Comparison of ENCODE assay signal across 8 cellular contexts in genomic region chr6:28124350-28124970, GRCh38. TPM values are rescaled to one million over a fixed set of nuclear protein-coding genes. Genes with fewer than 3 reads are reported as not detected.
DNase-seq lines count a peak whose midpoint lies in the region; ATAC-seq and TF ChIP-seq lines count a peak whose summit lies in the region.

Gene ZSCAN16 (plus strand): TSS chr6:28124609. CDS start chr6:28125444, 835 bp downstream.

- no peak for TF ChIP-seq POLR2A in stomach (IDR thresholded peaks at IDR 0.05)

- no peak within 1 kb of the TSS for H3K9ac ChIP-seq in DND-41 (ENCODE audit: low read depth, low read length)

- ATAC-seq in DND-41 (ENCODE audit: insufficient read depth, low read depth) (peak; percentile 89), GM21825 (IDR thresholded peaks at IDR 0.05; ENCODE audit: unreplicated experiment) (peak; percentile 97)
- ATAC-seq in natural killer cell treated with Interleukin-12 subunit alpha and Interleukin-12 subunit beta and Interleukin-15 and Interleukin-18, amount 100 ng/mL, for 72 hours: peak; percentile 98

- H3K4me3 ChIP-seq in DND-41 (ENCODE audit: low read depth in 1 of 2, low read length in 2 of 2) (no peak within 1 kb of the TSS), fibroblast of the aortic adventitia (ENCODE audit: low read depth, low read length) (peak within 1 kb of the TSS; percentile 96), stomach (peak within 1 kb of the TSS; percentile 64 to 78 (median 73))

- peak within 1 kb of the TSS; percentile 91 for H3K4me3 Mint-ChIP-seq in natural killer cell treated with Interleukin-12 subunit alpha and Interleukin-12 subunit beta and Interleukin-15 and Interleukin-18, amount 100 ng/mL, for 72 hours

- H3K9me3 ChIP-seq in DND-41 (ENCODE audit: insufficient read depth, low read length, severe bottlenecking) (no peaks in the 10 kb centered on the region), stomach (no peaks in the 10 kb centered on the region)

- H3K27me3 Mint-ChIP-seq in natural killer cell treated with Interleukin-12 subunit alpha and Interleukin-12 subunit beta and Interleukin-15 and Interleukin-18, amount 100 ng/mL, for 72 hours: no peaks in the 10 kb centered on the region

- 0% methylated on average over 20 to 28 of the region's 28 CpGs for WGBS in stomach, 5 donors

- intact Hi-C loops in stomach (cut with DNase I; ENCODE audit: low total_unique reads): loop anchor here (10.0 kb wide), 1 partner anchor 100 kb away; the partner anchor contains the start of gene ZSCAN9

- H3K27ac Mint-ChIP-seq in natural killer cell treated with Interleukin-12 subunit alpha and Interleukin-12 subunit beta and Interleukin-15 and Interleukin-18, amount 100 ng/mL, for 72 hours: peak within 1 kb of the TSS; percentile 75 to 93

- H3K27me3 ChIP-seq in DND-41 (ENCODE audit: insufficient read depth, low read length, poor library complexity) (no peaks in the 10 kb centered on the region), stomach (no peaks in the 10 kb centered on the region)

- H3K36me3 ChIP-seq in DND-41 (ENCODE audit: insufficient read depth, low read length): peaks cover 67% of the 10 kb centered on the region
- peaks cover 0 to 64% (median 49%) of the 10 kb centered on the region in 4 donors for H3K36me3 ChIP-seq in stomach

- H3K27ac ChIP-seq in DND-41 (ENCODE audit: low read length) (no peak within 1 kb of the TSS), stomach (peak within 1 kb of the TSS; percentile 73 to 82 (median 75))

- DNase-seq in DND-41 (peak; percentile 58), LHCN-M2 (ENCODE audit: low read depth) (peak; percentile 82), RPMI7951 (ENCODE audit: low read depth) (peak; percentile 85), activated gamma-delta T cell treated with Interleukin-2 at 50 U/mL for 16 hours (peak; percentile 78), fibroblast of the aortic adventitia (ENCODE audit: low read depth) (peak; percentile 85), stomach (peak; percentile 84)
- DNase-seq in natural killer cell treated with Interleukin-12 subunit alpha and Interleukin-12 subunit beta and Interleukin-15 and Interleukin-18, amount 100 ng/mL, for 72 hours (ENCODE audit: low spot score): peak; percentile 85

- H3K4me2 ChIP-seq in DND-41 (ENCODE audit: insufficient read depth, low read length): no peak within 1 kb of the TSS

- no peak for TF ChIP-seq CTCF in DND-41 (IDR thresholded peaks at IDR 0.05; ENCODE audit: borderline replicate concordance, extremely low read depth, low read length, poor library complexity, severe bottlenecking)
- no peak for TF ChIP-seq CTCF in fibroblast of the aortic adventitia (IDR thresholded peaks at IDR 0.05; ENCODE audit: insufficient read depth, low read length)
- no peak for TF ChIP-seq CTCF in stomach (IDR thresholded peaks at IDR 0.05)

- peaks cover 30% of the 10 kb centered on the region for H3K36me3 Mint-ChIP-seq in natural killer cell treated with Interleukin-12 subunit alpha and Interleukin-12 subunit beta and Interleukin-15 and Interleukin-18, amount 100 ng/mL, for 72 hours

- H2AFZ ChIP-seq in DND-41 (ENCODE audit: low read depth, low read length): no peak within 1 kb of the TSS

- TF ChIP-seq EP300 in stomach (IDR thresholded peaks at IDR 0.05): no peak

- no peaks in the 10 kb centered on the region for H3K9me3 Mint-ChIP-seq in natural killer cell treated with Interleukin-12 subunit alpha and Interleukin-12 subunit beta and Interleukin-15 and Interleukin-18, amount 100 ng/mL, for 72 hours

- H3K4me1 Mint-ChIP-seq in natural killer cell treated with Interleukin-12 subunit alpha and Interleukin-12 subunit beta and Interleukin-15 and Interleukin-18, amount 100 ng/mL, for 72 hours (ENCODE audit: low read depth in 2 of 2): peaks cover 35 to 46% of the 10 kb centered on the region in 2 donors

- H4K20me1 ChIP-seq in DND-41 (ENCODE audit: insufficient read depth, low read length): peaks cover 55% of the 10 kb centered on the region; the same call in 1 of the 2 replicates

- H3K79me2 ChIP-seq in DND-41 (ENCODE audit: insufficient read depth, low read length): peaks cover 63% of the 10 kb centered on the region

- no peaks in the 10 kb centered on the region for H3K4me1 ChIP-seq in DND-41 (ENCODE audit: insufficient read depth, low read length)
- peaks cover 7 to 26% (median 21%) of the 10 kb centered on the region in 4 donors for H3K4me1 ChIP-seq in stomach

RNA-seq across cellular contexts. Expression of gene ZSCAN16, which starts in this region (rescaled TPM):
- total RNA-seq in LHCN-M2 (2014; rRNA removed): 1.0 and 2.2 TPM in 2 replicates
- polyA plus RNA-seq in LHCN-M2 (2012): 1.1 TPM
- total RNA-seq in RPMI7951 (2014; rRNA removed; shearing (Covaris generic)): 4.2 and 5.9 TPM in 2 replicates
- total RNA-seq in fibroblast of the aortic adventitia (ENCODE audit: low replicate concordance): 2.9 and 4.2 TPM in 2 replicates
- total RNA-seq in natural killer cell treated with Interleukin-12 subunit alpha and Interleukin-12 subunit beta and Interleukin-15 and Interleukin-18, amount 100 ng/mL, for 72 hours: 1 to 10 TPM; 5.8 to 6.0 TPM
- 1 to 10 TPM in 4 of 5 donors, not detected in 1; 3.8 to 9.0 (median 4.9) TPM for total RNA-seq in stomach
- 10 to 100 TPM in 1 of 3 donors, 1 to 10 TPM in 2; 6.1 to 13.0 (median 7.1) TPM for polyA plus RNA-seq in stomach

Comparison
In these comparisons a context has a peak if more than half of its experiments do, and no peak if none do; other contexts are left out.
1. H3K4me3 ChIP-seq: peak in fibroblast of the aortic adventitia (single experiment) and stomach (4 of 4); none in DND-41 (0 of 2).
2. Peak in every context shown above with its lines, with median percentiles within 50 percentile points of each other: ATAC-seq and DNase-seq.